In the genomic region with DNA sequence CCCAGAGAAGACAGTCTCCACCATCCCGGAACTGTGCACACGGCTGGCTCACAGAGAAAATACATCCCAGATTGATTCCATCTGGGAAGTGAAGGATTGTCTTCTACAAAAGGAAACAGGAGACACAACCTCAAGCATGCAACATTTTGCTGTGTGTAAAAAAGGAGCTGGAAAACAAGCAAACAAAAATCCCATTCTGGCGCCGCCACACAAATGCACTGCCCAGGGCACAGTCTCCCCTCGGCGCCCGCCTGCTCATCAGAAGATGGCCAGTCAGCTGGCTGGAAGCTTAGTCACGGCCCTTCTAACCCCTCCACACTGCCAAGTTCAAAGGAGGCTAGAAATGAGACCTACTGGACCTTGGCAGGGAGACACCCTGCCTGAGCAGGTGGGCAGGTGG, we compare ENCODE assay signal across 1 cellular context.
TF ChIP-seq lines count a peak whose summit lies in the region.

No MANE protein-coding gene starts in this region.

TF ChIP-seq in SK-N-SH treated with all-trans-retinoic acid at 6 μM for 48 hours, 23 proteins besides CTCF, POLR2A, EP300 and RAD21 (continued from another document):
- TF ChIP-seq, protein P1, sequence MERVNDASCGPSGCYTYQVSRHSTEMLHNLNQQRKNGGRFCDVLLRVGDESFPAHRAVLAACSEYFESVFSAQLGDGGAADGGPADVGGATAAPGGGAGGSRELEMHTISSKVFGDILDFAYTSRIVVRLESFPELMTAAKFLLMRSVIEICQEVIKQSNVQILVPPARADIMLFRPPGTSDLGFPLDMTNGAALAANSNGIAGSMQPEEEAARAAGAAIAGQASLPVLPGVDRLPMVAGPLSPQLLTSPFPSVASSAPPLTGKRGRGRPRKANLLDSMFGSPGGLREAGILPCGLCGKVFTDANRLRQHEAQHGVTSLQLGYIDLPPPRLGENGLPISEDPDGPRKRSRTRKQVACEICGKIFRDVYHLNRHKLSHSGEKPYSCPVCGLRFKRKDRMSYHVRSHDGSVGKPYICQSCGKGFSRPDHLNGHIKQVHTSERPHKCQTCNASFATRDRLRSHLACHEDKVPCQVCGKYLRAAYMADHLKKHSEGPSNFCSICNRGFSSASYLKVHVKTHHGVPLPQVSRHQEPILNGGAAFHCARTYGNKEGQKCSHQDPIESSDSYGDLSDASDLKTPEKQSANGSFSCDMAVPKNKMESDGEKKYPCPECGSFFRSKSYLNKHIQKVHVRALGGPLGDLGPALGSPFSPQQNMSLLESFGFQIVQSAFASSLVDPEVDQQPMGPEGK (CRISPR knock-in tag; IDR thresholded peaks at IDR 0.05; ENCODE audit: borderline replicate concordance): no peak
- no peak for TF ChIP-seq TOX (CRISPR knock-in tag; IDR thresholded peaks at IDR 0.05; ENCODE audit: borderline replicate concordance)
- no peak for TF ChIP-seq GLIS3 (CRISPR knock-in tag; IDR thresholded peaks at IDR 0.05)
- TF ChIP-seq PPARA (CRISPR knock-in tag; IDR thresholded peaks at IDR 0.05; ENCODE audit: borderline replicate concordance): no peak
- TF ChIP-seq ZC3H10 (CRISPR knock-in tag; IDR thresholded peaks at IDR 0.05): no peak
- no peak for TF ChIP-seq RARB (CRISPR knock-in tag; IDR thresholded peaks at IDR 0.05)
- TF ChIP-seq TCF4 (CRISPR knock-in tag; IDR thresholded peaks at IDR 0.05; ENCODE audit: borderline replicate concordance): no peak
- TF ChIP-seq CSDC2 (CRISPR knock-in tag; IDR thresholded peaks at IDR 0.05): no peak
